Comparison of ENCODE assay signal across 8 cellular contexts in the genomic region with DNA sequence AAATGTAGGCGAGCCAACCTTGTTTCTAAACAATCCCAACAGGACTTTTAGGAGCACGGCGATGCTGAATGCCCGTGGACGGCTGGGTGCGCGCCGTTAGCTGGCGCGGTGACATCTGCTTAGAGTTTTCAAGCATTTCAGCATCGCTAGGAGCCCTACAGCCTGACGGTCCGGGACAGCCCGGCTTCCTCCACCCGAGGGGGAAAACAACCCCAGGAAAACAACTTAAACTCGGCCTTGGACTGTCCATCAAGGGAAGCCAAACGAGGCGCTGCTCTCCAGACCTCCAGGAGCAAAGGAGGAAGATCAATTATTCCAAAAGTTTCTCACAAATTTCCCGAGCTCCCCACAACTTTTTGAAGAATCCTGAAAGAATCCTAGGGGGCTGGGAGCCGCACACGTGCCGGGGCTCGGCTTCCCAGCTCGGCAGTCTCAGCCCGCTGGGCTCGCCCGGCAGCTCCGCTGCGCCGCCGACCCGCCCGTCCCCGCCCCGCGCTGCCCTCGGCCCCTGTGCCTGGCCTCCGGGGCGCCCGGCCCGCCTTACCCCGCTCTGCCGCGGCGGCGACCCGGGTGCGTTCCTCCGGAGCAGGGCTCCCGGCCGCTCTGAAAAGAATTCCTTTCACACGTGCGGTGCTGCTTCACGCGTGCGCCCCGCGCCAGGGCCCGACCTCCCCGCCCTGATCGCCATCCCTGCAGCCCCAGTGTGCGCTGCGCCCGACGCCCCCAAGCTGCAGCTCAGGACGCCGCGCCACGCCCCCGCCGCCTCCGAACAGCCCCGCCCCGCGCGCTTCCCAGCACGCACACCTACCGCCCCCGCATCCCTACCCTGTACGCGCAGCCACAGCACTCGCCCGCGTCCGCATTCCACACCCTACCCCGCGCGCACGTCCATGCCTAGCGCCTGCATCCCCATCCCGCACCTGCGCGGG.
DNase-seq lines count a peak whose midpoint lies in the region; ATAC-seq lines count a peak whose summit lies in the region.

A gene (minus strand): TSS at position 707 of the 929 bp plus-strand sequence. CDS start 17,764 bp downstream, outside the sequence.

- H3K36me3 ChIP-seq in iPS DF 6.9 (ENCODE audit: control insufficient read depth, insufficient read depth, low read length): no peaks in the 10 kb centered on the region

- H3K4me3 Mint-ChIP-seq in activated naive CD8-positive, alpha-beta T cell: peak within 1 kb of the TSS; percentile 88

- H3K27ac ChIP-seq in iPS DF 6.9 (ENCODE audit: low read length): no peak within 1 kb of the TSS

- no CpG with 5 or more reads among the region's 93 CpGs for WGBS in iPS DF 6.9 (ENCODE audit: insufficient coverage, insufficient read length)

- H3K27me3 ChIP-seq in iPS DF 6.9 (ENCODE audit: control insufficient read depth, insufficient read depth, low read length): peaks cover 24% of the 10 kb centered on the region

- ATAC-seq in HG02970 (IDR thresholded peaks at IDR 0.05; ENCODE audit: low FRiP score, unreplicated experiment): peak; percentile 52

- H3K4me1 Mint-ChIP-seq in activated naive CD8-positive, alpha-beta T cell (ENCODE audit: low read depth): peaks cover 23% of the 10 kb centered on the region

- H3K27me3 Mint-ChIP-seq in activated naive CD8-positive, alpha-beta T cell: no peaks in the 10 kb centered on the region

- H3K4me3 ChIP-seq in iPS DF 6.9 (ENCODE audit: low read length): peak within 1 kb of the TSS; percentile 66; the same call in 1 of the 2 replicates

- DNase-seq in NCI-H345 (lab: John Stamatoyannopoulos, UW): peak; percentile 6
- DNase-seq in NCI-H345 treated with DMSO at 0.1 percent for 48 hours (lab: John Stamatoyannopoulos, UW; ENCODE audit: unreplicated experiment): no peak
- DNase-seq in RPMI8226: peak; percentile 3
- DNase-seq in iPS DF 6.9 (ENCODE audit: low read depth, low spot score): no peak
- DNase-seq in stimulated activated CD4-positive, alpha-beta T cell treated with anti-CD3 and anti-CD28 coated beads, Interleukin-1b, Interleukin-23, amount 100 ng/mL, for 48 hours: peak; percentile 24
- DNase-seq in DMS79 treated with DMSO at 0.1 percent for 48 hours (lab: John Stamatoyannopoulos, UW): no peak

- H3K9me3 Mint-ChIP-seq in activated naive CD8-positive, alpha-beta T cell (ENCODE audit: low read depth): no peaks in the 10 kb centered on the region

- no peaks in the 10 kb centered on the region; the same call in 1 of the 2 replicates for H3K4me1 ChIP-seq in iPS DF 6.9 (ENCODE audit: control insufficient read depth, insufficient read depth, low read length)

- H3K27ac Mint-ChIP-seq in activated naive CD8-positive, alpha-beta T cell: peak within 1 kb of the TSS; percentile 76

- no peaks in the 10 kb centered on the region for H3K36me3 Mint-ChIP-seq in activated naive CD8-positive, alpha-beta T cell

- no peaks in the 10 kb centered on the region for H3K9me3 ChIP-seq in iPS DF 6.9 (ENCODE audit: control insufficient read depth, insufficient read depth, low read length)

Comparison
In these comparisons a context has a peak if more than half of its experiments do, and no peak if none do; other contexts are left out.
1. DNase-seq: peak in NCI-H345 (single experiment), RPMI8226 (single experiment) and stimulated activated CD4-positive, alpha-beta T cell treated with anti-CD3 and anti-CD28 coated beads, Interleukin-1b, Interleukin-23, amount 100 ng/mL, for 48 hours (single experiment); none in NCI-H345 treated with DMSO at 0.1 percent for 48 hours (single experiment), iPS DF 6.9 (single experiment) and DMS79 treated with DMSO at 0.1 percent for 48 hours (single experiment).